ENCODE assay signal across 1 cellular context in the genomic region with DNA sequence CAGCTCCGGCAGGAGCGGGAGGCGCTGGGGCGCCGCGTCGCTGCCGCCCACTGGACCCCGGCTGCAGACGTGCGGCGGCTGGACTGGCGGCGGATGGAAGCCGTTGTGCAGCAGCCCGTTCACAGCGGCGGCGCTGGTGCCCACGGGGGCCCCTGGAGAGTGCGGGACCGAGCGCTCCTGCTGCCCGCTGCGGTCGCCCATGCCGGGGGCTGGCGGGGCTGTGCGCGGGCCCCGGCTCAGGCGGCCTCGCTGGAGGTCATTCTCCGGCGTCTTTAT.
TF ChIP-seq lines count a peak whose summit lies in the region.

No MANE protein-coding gene starts in this region.

TF ChIP-seq in HepG2, 621 proteins besides CTCF, POLR2A, EP300 and RAD21 (continued from another document):
- TF ChIP-seq, protein P1, sequence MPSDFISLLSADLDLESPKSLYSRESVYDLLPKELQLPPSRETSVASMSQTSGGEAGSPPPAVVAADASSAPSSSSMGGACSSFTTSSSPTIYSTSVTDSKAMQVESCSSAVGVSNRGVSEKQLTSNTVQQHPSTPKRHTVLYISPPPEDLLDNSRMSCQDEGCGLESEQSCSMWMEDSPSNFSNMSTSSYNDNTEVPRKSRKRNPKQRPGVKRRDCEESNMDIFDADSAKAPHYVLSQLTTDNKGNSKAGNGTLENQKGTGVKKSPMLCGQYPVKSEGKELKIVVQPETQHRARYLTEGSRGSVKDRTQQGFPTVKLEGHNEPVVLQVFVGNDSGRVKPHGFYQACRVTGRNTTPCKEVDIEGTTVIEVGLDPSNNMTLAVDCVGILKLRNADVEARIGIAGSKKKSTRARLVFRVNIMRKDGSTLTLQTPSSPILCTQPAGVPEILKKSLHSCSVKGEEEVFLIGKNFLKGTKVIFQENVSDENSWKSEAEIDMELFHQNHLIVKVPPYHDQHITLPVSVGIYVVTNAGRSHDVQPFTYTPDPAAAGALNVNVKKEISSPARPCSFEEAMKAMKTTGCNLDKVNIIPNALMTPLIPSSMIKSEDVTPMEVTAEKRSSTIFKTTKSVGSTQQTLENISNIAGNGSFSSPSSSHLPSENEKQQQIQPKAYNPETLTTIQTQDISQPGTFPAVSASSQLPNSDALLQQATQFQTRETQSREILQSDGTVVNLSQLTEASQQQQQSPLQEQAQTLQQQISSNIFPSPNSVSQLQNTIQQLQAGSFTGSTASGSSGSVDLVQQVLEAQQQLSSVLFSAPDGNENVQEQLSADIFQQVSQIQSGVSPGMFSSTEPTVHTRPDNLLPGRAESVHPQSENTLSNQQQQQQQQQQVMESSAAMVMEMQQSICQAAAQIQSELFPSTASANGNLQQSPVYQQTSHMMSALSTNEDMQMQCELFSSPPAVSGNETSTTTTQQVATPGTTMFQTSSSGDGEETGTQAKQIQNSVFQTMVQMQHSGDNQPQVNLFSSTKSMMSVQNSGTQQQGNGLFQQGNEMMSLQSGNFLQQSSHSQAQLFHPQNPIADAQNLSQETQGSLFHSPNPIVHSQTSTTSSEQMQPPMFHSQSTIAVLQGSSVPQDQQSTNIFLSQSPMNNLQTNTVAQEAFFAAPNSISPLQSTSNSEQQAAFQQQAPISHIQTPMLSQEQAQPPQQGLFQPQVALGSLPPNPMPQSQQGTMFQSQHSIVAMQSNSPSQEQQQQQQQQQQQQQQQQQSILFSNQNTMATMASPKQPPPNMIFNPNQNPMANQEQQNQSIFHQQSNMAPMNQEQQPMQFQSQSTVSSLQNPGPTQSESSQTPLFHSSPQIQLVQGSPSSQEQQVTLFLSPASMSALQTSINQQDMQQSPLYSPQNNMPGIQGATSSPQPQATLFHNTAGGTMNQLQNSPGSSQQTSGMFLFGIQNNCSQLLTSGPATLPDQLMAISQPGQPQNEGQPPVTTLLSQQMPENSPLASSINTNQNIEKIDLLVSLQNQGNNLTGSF (CRISPR knock-in tag; IDR thresholded peaks at IDR 0.05), result peak; percentile 26; the same call in 1 of the 2 replicates
- TF ChIP-seq ZSCAN20 (CRISPR knock-in tag; IDR thresholded peaks at IDR 0.05; ENCODE audit: borderline replicate concordance), result peak; percentile 68; the same call in 1 of the 2 replicates
- peak; percentile 18; the same call in 1 of the 2 replicates for TF ChIP-seq ZNF639 (CRISPR knock-in tag; conservative IDR thresholded peaks at IDR 0.05)
- TF ChIP-seq PRDM15 (CRISPR knock-in tag; IDR thresholded peaks at IDR 0.05), result 0 out of 2 replicates have a peak, but pooled peaks have one; percentile 28
- peak; percentile 67 for TF ChIP-seq HNRNPLL (IDR thresholded peaks at IDR 0.05; ENCODE audit: low read depth, low read length, poor library complexity, severe bottlenecking)
- no peak for TF ChIP-seq AKAP8 (CRISPR knock-in tag; IDR thresholded peaks at IDR 0.05)
- TF ChIP-seq ZNF839 (CRISPR knock-in tag; IDR thresholded peaks at IDR 0.05; ENCODE audit: borderline replicate concordance), result 0 out of 2 replicates have a peak, but pooled peaks have one; percentile 8
- no peak for TF ChIP-seq ZNF431 (CRISPR knock-in tag; IDR thresholded peaks at IDR 0.05; ENCODE audit: borderline replicate concordance, low read depth)
- TF ChIP-seq JUND (CRISPR knock-in tag; IDR thresholded peaks at IDR 0.05), result no peak
- TF ChIP-seq HNF4G (IDR thresholded peaks at IDR 0.05; ENCODE audit: borderline replicate concordance, low read depth, low read length), result no peak
- TF ChIP-seq HNF4G (CRISPR knock-in tag; IDR thresholded peaks at IDR 0.05; ENCODE audit: borderline replicate concordance, low read depth), result 0 out of 2 replicates have a peak, but pooled peaks have one; percentile 20
- peak; percentile 4; the same call in 1 of the 2 replicates for TF ChIP-seq GABPB1 (CRISPR knock-in tag; IDR thresholded peaks at IDR 0.05)
- no peak for TF ChIP-seq ZMYM4 (CRISPR knock-in tag; IDR thresholded peaks at IDR 0.05)
- 0 out of 2 replicates have a peak, but pooled peaks have one; percentile 46 for TF ChIP-seq CENPT (CRISPR knock-in tag; IDR thresholded peaks at IDR 0.05; ENCODE audit: low read depth)
- peak; percentile 29; the same call in 1 of the 2 replicates for TF ChIP-seq MED13 (CRISPR knock-in tag; IDR thresholded peaks at IDR 0.05)
- TF ChIP-seq TOPORS (CRISPR knock-in tag; IDR thresholded peaks at IDR 0.05), result 0 out of 2 replicates have a peak, but pooled peaks have one; percentile 9
- TF ChIP-seq, protein P2, sequence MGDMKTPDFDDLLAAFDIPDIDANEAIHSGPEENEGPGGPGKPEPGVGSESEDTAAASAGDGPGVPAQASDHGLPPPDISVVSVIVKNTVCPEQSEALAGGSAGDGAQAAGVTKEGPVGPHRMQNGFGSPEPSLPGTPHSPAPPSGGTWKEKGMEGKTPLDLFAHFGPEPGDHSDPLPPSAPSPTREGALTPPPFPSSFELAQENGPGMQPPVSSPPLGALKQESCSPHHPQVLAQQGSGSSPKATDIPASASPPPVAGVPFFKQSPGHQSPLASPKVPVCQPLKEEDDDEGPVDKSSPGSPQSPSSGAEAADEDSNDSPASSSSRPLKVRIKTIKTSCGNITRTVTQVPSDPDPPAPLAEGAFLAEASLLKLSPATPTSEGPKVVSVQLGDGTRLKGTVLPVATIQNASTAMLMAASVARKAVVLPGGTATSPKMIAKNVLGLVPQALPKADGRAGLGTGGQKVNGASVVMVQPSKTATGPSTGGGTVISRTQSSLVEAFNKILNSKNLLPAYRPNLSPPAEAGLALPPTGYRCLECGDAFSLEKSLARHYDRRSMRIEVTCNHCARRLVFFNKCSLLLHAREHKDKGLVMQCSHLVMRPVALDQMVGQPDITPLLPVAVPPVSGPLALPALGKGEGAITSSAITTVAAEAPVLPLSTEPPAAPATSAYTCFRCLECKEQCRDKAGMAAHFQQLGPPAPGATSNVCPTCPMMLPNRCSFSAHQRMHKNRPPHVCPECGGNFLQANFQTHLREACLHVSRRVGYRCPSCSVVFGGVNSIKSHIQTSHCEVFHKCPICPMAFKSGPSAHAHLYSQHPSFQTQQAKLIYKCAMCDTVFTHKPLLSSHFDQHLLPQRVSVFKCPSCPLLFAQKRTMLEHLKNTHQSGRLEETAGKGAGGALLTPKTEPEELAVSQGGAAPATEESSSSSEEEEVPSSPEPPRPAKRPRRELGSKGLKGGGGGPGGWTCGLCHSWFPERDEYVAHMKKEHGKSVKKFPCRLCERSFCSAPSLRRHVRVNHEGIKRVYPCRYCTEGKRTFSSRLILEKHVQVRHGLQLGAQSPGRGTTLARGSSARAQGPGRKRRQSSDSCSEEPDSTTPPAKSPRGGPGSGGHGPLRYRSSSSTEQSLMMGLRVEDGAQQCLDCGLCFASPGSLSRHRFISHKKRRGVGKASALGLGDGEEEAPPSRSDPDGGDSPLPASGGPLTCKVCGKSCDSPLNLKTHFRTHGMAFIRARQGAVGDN (CRISPR knock-in tag; IDR thresholded peaks at IDR 0.05), result peak; percentile 72
- TF ChIP-seq MXD1 (CRISPR knock-in tag; IDR thresholded peaks at IDR 0.05), result no peak
- peak; percentile 30; the same call in 1 of the 2 replicates for TF ChIP-seq ZNF563 (CRISPR knock-in tag; IDR thresholded peaks at IDR 0.05)
- 0 out of 2 replicates have a peak, but pooled peaks have one; percentile 19 for TF ChIP-seq ZSCAN12 (CRISPR knock-in tag; IDR thresholded peaks at IDR 0.05)
- 0 out of 2 replicates have a peak, but pooled peaks have one; percentile 2 for TF ChIP-seq ZNF343 (CRISPR knock-in tag; IDR thresholded peaks at IDR 0.05)
- peak; percentile 99 for TF ChIP-seq AGO2 (optimal IDR thresholded peaks at IDR 0.05; ENCODE audit: low read depth, low read length)
- 0 out of 2 replicates have a peak, but pooled peaks have one; percentile 42 for TF ChIP-seq ZNF768 (CRISPR knock-in tag; IDR thresholded peaks at IDR 0.05)
- TF ChIP-seq ZNF20 (CRISPR knock-in tag; IDR thresholded peaks at IDR 0.05), result no peak
- TF ChIP-seq NR2C2 (CRISPR knock-in tag; IDR thresholded peaks at IDR 0.05; ENCODE audit: borderline replicate concordance), result no peak
- 0 out of 2 replicates have a peak, but pooled peaks have one; percentile 46 for TF ChIP-seq PRMT3 (CRISPR knock-in tag; IDR thresholded peaks at IDR 0.05; ENCODE audit: borderline replicate concordance, low read depth)
- TF ChIP-seq, protein P3, sequence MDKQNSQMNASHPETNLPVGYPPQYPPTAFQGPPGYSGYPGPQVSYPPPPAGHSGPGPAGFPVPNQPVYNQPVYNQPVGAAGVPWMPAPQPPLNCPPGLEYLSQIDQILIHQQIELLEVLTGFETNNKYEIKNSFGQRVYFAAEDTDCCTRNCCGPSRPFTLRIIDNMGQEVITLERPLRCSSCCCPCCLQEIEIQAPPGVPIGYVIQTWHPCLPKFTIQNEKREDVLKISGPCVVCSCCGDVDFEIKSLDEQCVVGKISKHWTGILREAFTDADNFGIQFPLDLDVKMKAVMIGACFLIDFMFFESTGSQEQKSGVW (CRISPR knock-in tag; IDR thresholded peaks at IDR 0.05; ENCODE audit: borderline replicate concordance), result peak; percentile 77; the same call in 1 of the 2 replicates
- TF ChIP-seq RBFOX2 (IDR thresholded peaks at IDR 0.05; ENCODE audit: low read depth, low read length), result peak; percentile 94
- TF ChIP-seq ZFY (CRISPR knock-in tag; IDR thresholded peaks at IDR 0.05), result peak; percentile 7; the same call in 1 of the 2 replicates
- TF ChIP-seq ZNF510 (CRISPR knock-in tag; IDR thresholded peaks at IDR 0.05; ENCODE audit: low read depth), result no peak
- no peak for TF ChIP-seq ZBTB8A (CRISPR knock-in tag; IDR thresholded peaks at IDR 0.05; ENCODE audit: borderline replicate concordance, low read depth)
